ENCODE assay signal across 20 cellular contexts in the genomic region with DNA sequence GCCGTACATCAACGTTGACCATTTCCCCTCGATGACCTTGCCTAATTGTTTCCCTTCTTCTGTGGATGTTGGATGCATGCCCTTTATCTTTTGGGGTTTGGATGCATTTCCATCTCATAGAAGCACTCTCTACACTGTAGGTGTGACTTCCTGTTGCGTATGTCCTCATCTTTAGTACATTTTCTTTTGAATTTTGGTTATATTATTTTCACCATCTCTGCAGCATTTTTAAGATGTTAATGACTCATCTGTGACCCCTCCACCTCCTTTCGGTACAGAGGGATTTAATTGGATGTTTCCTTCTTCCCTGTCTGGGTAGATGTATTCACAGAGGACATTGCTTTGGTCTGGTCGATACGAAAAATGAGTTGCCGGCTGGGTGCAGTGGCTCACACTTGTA.
"Had no signal": no experiment of that assay in that cellular context is flagged by ENCODE, and none has a peak within 500 bp of the region (broad histone marks: within the 10 kb centered on the region; RNA-seq: fewer than 3 reads in every experiment).

No MANE protein-coding gene starts in this region.

- DNase-seq: colonic mucosa; effector memory CD4-positive, alpha-beta T cell; erythroblast; mesenchymal stem cell; mucosa of descending colon; naive B cell; nephron progenitor cell; nucleus accumbens; stimulated activated CD4-positive, alpha-beta T cell treated with anti-CD3 and anti-CD28 coated beads, Interleukin-12 subunit alpha, Interleukin-12 subunit beta, amount 100 ng/mL, for 4 hours; stimulated activated CD4-positive, alpha-beta T cell treated with anti-CD3 and anti-CD28 coated beads, Interleukin-1b, Interleukin-23, amount 100 ng/mL, for 48 hours; stimulated activated CD4-positive, alpha-beta T cell treated with anti-CD3 and anti-CD28 coated beads, Interleukin-4, amount 100 ng/mL, for 1 hour; stimulated activated CD8-positive, alpha-beta memory T cell treated with anti-CD3 and anti-CD28 coated beads, Interleukin-4, amount 100 ng/mL, for 48 hours; stimulated activated naive CD4-positive, alpha-beta T cell; stimulated activated naive CD8-positive, alpha-beta T cell treated with anti-CD3 and anti-CD28 coated beads, Interleukin-15, amount 100 ng/mL, for 72 hours; transverse colon had no signal

- H3K27ac Mint-ChIP-seq: dendritic cell treated with granulocyte-macrophage colony-stimulating factor and Interleukin-4, amounts not matched to agents 40 ng/mL and 50 ng/mL, for 4 days; mesothelial cell of epicardium; naive B cell; nephron progenitor cell; stimulated activated naive CD8-positive, alpha-beta T cell treated with anti-CD3 and anti-CD28 coated beads, Interleukin-15, amount 100 ng/mL, for 72 hours had no signal

- H3K27me3 Mint-ChIP-seq: dendritic cell treated with granulocyte-macrophage colony-stimulating factor and Interleukin-4, amounts not matched to agents 40 ng/mL and 50 ng/mL, for 4 days; stimulated activated naive CD8-positive, alpha-beta T cell treated with anti-CD3 and anti-CD28 coated beads, Interleukin-15, amount 100 ng/mL, for 72 hours had no signal

- ATAC-seq: left lobe of liver; mucosa of descending colon; sciatic nerve; stimulated activated naive CD8-positive, alpha-beta T cell treated with anti-CD3 and anti-CD28 coated beads, Interleukin-15, amount 100 ng/mL, for 72 hours; upper lobe of right lung had no signal

- H3K4me3 Mint-ChIP-seq: dendritic cell treated with granulocyte-macrophage colony-stimulating factor and Interleukin-4, amounts not matched to agents 40 ng/mL and 50 ng/mL, for 4 days; mesothelial cell of epicardium; naive B cell; nephron progenitor cell had no signal

- H3K9me3 Mint-ChIP-seq: dendritic cell treated with granulocyte-macrophage colony-stimulating factor and Interleukin-4, amounts not matched to agents 40 ng/mL and 50 ng/mL, for 4 days had no signal

- H3K36me3 Mint-ChIP-seq: naive B cell had no signal

- H3K4me1 Mint-ChIP-seq: naive B cell had no signal
